22 cellular contexts compared by ENCODE assay signal in the genomic region with DNA sequence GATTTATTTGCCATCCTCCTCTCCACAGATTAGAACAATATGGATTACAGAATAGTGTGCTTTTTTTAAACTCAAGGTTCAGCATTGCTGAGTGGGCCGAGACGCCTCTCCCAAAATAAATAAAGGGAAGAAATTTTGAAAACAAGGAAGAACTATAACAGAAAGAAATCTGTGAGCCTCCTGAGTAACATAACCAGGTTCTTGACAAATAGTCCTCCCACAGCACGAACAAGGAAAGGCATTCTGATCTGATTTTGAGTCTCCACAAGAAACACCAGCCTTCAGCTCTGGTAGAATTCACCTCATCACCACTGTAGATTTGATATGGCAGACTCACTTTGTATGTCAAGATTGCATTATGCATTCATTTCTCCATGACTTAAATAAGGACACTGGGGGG.
"Had no signal": no experiment of that assay in that cellular context is flagged by ENCODE, and none has a peak within 500 bp of the region (broad histone marks: within the 10 kb centered on the region; RNA-seq: fewer than 3 reads in every experiment).

No MANE protein-coding gene starts in this region.

- H2AFZ ChIP-seq: neural progenitor cell had no signal

- H3K27me3 ChIP-seq: gastrocnemius medialis, neural progenitor cell, right atrium auricular region, sigmoid colon, testis, tibial artery had no signal

- H3K9me3 Mint-ChIP-seq: neural progenitor cell, type B pancreatic cell had no signal

- H3K4me3 Mint-ChIP-seq: naive thymus-derived CD4-positive, alpha-beta T cell; nephron; neural progenitor cell; stimulated activated effector memory CD8-positive, alpha-beta T cell treated with anti-CD3 and anti-CD28 coated beads, Interleukin-12 subunit alpha, Interleukin-12 subunit beta, amount 100 ng/mL, for 72 hours; type B pancreatic cell had no signal

- H3K27me3 Mint-ChIP-seq: naive thymus-derived CD4-positive, alpha-beta T cell; type B pancreatic cell had no signal

- DNase-seq: dermis blood vessel endothelial cell; effector memory CD4-positive, alpha-beta T cell; gastrocnemius medialis; head of caudate nucleus; left ventricle myocardium superior; lower lobe of right lung; mucosa of descending colon; naive thymus-derived CD4-positive, alpha-beta T cell; sigmoid colon; stimulated activated CD4-positive, alpha-beta T cell treated with anti-CD3 and anti-CD28 coated beads, Interleukin-2, amount 100 ng/mL, for 24 hours; stimulated activated CD4-positive, alpha-beta T cell treated with anti-CD3 and anti-CD28 coated beads, Interleukin-4, amount 100 ng/mL, for 24 hours; stimulated activated naive CD4-positive, alpha-beta T cell treated with Interleukin-2 at 50 U/mL for 16 hours; substantia nigra; testis; tibial artery had no signal

- H3K4me1 ChIP-seq: gastrocnemius medialis, lower lobe of right lung, prostate gland, right atrium auricular region, sigmoid colon, testis, tibial artery had no signal

- H3K27ac Mint-ChIP-seq: naive thymus-derived CD4-positive, alpha-beta T cell; nephron; neural progenitor cell; stimulated activated effector memory CD8-positive, alpha-beta T cell treated with anti-CD3 and anti-CD28 coated beads, Interleukin-12 subunit alpha, Interleukin-12 subunit beta, amount 100 ng/mL, for 72 hours; type B pancreatic cell had no signal

- H3K4me3 ChIP-seq: coronary artery, gastrocnemius medialis, lower lobe of right lung, mucosa of descending colon, neural progenitor cell, prostate gland, right atrium auricular region, sigmoid colon, testis, tibial artery had no signal

- H3K9me3 ChIP-seq: gastrocnemius medialis, lower lobe of right lung, mucosa of descending colon, prostate gland, right atrium auricular region, sigmoid colon, testis, tibial artery had no signal

- H3K4me2 ChIP-seq: neural progenitor cell had no signal

- H3K4me1 Mint-ChIP-seq: nephron; stimulated activated effector memory CD8-positive, alpha-beta T cell treated with anti-CD3 and anti-CD28 coated beads, Interleukin-12 subunit alpha, Interleukin-12 subunit beta, amount 100 ng/mL, for 72 hours had no signal

- H3K36me3 Mint-ChIP-seq: naive thymus-derived CD4-positive, alpha-beta T cell; neural progenitor cell; stimulated activated effector memory CD8-positive, alpha-beta T cell treated with anti-CD3 and anti-CD28 coated beads, Interleukin-12 subunit alpha, Interleukin-12 subunit beta, amount 100 ng/mL, for 72 hours; type B pancreatic cell had no signal

- H3K9ac ChIP-seq: neural progenitor cell had no signal

- H3K27ac ChIP-seq: coronary artery, gastrocnemius medialis, lower lobe of right lung, neural progenitor cell, prostate gland, right atrium auricular region, sigmoid colon, testis, tibial artery had no signal

- H3K36me3 ChIP-seq: gastrocnemius medialis, lower lobe of right lung, neural progenitor cell, prostate gland, right atrium auricular region, sigmoid colon, tibial artery had no signal

- ATAC-seq: gastrocnemius medialis; left ventricle myocardium superior; lower lobe of right lung; mucosa of descending colon; naive thymus-derived CD4-positive, alpha-beta T cell; stimulated activated effector memory CD8-positive, alpha-beta T cell treated with anti-CD3 and anti-CD28 coated beads, Interleukin-12 subunit alpha, Interleukin-12 subunit beta, amount 100 ng/mL, for 72 hours had no signal
